In the genomic region with DNA sequence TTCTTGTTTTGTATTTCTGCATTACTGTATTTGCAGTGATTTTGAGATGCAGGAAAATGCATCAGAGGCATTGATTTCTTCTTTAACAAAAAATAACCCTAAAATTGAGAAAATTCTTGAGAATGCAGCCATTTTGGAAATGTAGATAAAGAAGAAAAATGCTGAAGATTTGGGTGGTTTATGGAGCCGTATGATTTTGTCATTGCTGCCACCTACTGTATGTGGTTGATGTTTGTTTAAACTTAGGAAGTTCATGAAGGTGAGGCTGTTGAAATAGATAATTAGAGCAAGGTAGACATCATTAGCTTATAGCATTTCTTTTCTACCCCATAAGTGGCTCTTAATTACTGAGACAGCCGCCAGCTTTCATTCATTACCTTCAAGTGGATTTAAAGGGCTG, we compare ENCODE assay signal across 8 cellular contexts.
DNase-seq lines count a peak whose midpoint lies in the region; ATAC-seq, FAIRE-seq and TF ChIP-seq lines count a peak whose summit lies in the region.

No MANE protein-coding gene starts in this region.

- peak; percentile 8 for DNase-seq in COLO829 (ENCODE audit: low spot score)
- peak; percentile 22 for DNase-seq in HFF-Myc (ENCODE audit: extremely low read depth, low read depth)
- peak; percentile 15 for DNase-seq in RCC 7860 (ENCODE audit: low spot score)
- DNase-seq in fibroblast of the conjunctiva (ENCODE audit: low read depth): peak; percentile 16
- no peak for DNase-seq in upper lobe of right lung
- no peak for DNase-seq in HuH-7 (ENCODE audit: low spot score)
- no peak for DNase-seq in GM12891 (ENCODE audit: insufficient read length, low spot score)

- H3K27me3 ChIP-seq in upper lobe of right lung: no peaks in the 10 kb centered on the region

- no peak for TF ChIP-seq POLR2A in GM12891 (IDR thresholded peaks at IDR 0.05; ENCODE audit: low read depth, low read length)

- FAIRE-seq in RCC 7860 (lab: Jason Lieb, UNC): no peak
- FAIRE-seq in GM12891 (lab: Jason Lieb, UNC): no peak

- H3K36me3 ChIP-seq in upper lobe of right lung: peaks cover 29% of the 10 kb centered on the region

- TF ChIP-seq CTCF in HFF-Myc (IDR thresholded peaks at IDR 0.05; ENCODE audit: low read depth, low read length, missing control alignments) (peak; percentile 11), upper lobe of right lung (IDR thresholded peaks at IDR 0.05) (peak; percentile 26)

- intact Hi-C loops in upper lobe of right lung (cut with DNase I): no loop called here

- peaks cover 28% of the 10 kb centered on the region for H3K4me1 ChIP-seq in upper lobe of right lung

- no peak overlapping the region for H3K27ac ChIP-seq in upper lobe of right lung

- no peaks in the 10 kb centered on the region for H3K9me3 ChIP-seq in upper lobe of right lung

- no peak overlapping the region for H3K4me3 ChIP-seq in HFF-Myc (replicated peaks; ENCODE audit: low read depth, low read length)
- no peak overlapping the region for H3K4me3 ChIP-seq in upper lobe of right lung

- ATAC-seq in upper lobe of right lung (no peak), HG02981 (IDR thresholded peaks at IDR 0.05; ENCODE audit: unreplicated experiment) (no peak)

TF ChIP-seq in GM12891, 5 proteins besides CTCF, POLR2A, EP300 and RAD21:
- TF ChIP-seq SPI1 (IDR thresholded peaks at IDR 0.05; ENCODE audit: low read depth, low read length) (no peak), POLR2AphosphoS5 (IDR thresholded peaks at IDR 0.05; ENCODE audit: low read depth, low read length) (no peak), TAF1 (IDR thresholded peaks at IDR 0.05; ENCODE audit: low read depth, low read length) (no peak), POU2F2 (IDR thresholded peaks at IDR 0.05; ENCODE audit: low read depth, low read length) (no peak), PAX5 (IDR thresholded peaks at IDR 0.05; ENCODE audit: insufficient read depth, low read length, severe bottlenecking) (no peak)

Comparison
In these comparisons a context has a peak if more than half of its experiments do, and no peak if none do; other contexts are left out.
1. DNase-seq: peak in COLO829 (single experiment), HFF-Myc (single experiment), RCC 7860 (single experiment) and fibroblast of the conjunctiva (single experiment); none in upper lobe of right lung (single experiment), HuH-7 (single experiment) and GM12891 (single experiment).